In the genomic region with DNA sequence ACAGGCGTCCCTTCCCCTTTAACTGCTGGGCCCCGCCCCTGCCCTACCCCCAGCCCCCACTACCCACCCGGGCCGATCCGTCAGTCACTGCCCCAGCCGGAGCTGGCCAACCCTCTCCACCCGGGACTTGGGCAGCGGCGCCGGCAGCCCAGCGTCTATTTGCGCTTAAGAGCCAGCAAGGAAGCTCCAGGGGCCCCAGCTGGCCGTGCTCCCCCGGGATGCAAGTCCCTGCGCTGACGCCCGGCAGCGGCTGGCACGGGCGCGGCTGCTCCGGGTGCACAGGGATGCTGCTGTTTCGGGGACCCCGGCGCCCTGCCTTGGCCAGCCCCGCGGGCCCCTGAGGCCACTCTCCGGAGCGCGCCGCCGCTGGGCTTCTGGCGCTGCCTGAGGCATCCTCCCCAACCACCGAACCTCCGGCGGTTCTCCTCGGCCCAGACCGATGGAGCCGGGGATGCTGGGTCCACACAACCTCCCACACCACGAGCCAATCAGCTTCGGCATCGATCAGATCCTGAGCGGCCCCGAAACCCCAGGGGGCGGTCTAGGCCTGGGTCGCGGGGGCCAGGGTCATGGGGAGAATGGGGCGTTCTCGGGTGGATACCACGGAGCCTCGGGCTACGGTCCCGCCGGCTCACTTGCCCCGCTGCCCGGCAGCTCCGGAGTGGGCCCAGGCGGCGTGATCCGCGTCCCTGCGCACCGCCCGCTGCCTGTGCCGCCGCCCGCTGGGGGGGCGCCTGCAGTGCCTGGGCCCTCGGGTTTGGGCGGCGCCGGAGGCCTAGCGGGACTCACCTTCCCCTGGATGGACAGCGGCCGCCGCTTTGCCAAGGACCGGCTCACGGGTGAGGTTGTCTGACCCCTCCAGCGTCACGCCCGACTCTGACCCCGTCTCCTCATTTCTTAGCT, we compare ENCODE assay signal across 9 cellular contexts. TPM values are rescaled to one million over a fixed set of nuclear protein-coding genes. Genes with fewer than 3 reads are reported as not detected.
DNase-seq lines count a peak whose midpoint lies in the region; ATAC-seq and TF ChIP-seq lines count a peak whose summit lies in the region.
"Had no signal": no experiment of that assay in that cellular context is flagged by ENCODE, and none has a peak within 500 bp of the region (broad histone marks: within the 10 kb centered on the region; RNA-seq: fewer than 3 reads in every experiment).

A gene (plus strand): TSS at position 83 of the 903 bp plus-strand sequence. CDS start 357 bp downstream, at position 440.

- H3K27me3 ChIP-seq in CD4-positive, alpha-beta T cell (ENCODE audit: control insufficient read depth, insufficient read depth, low read length) = peaks cover 72% of the 10 kb centered on the region
- peaks cover 100% of the 10 kb centered on the region for H3K27me3 ChIP-seq in GM23338 (ENCODE audit: insufficient read depth)

- peaks cover 15% of the 10 kb centered on the region; the same call in 1 of the 2 replicates for H3K4me1 ChIP-seq in GM23338 (ENCODE audit: insufficient read depth)
- peaks cover 27% of the 10 kb centered on the region for H3K4me1 ChIP-seq in mucosa of descending colon (ENCODE audit: low read depth)

- H2AFZ ChIP-seq in GM23338 = peak within 1 kb of the TSS; percentile 94

- peaks cover 88% of the 10 kb centered on the region for H3K27me3 Mint-ChIP-seq in CD4-positive, alpha-beta T cell
- peaks cover 93% of the 10 kb centered on the region for H3K27me3 Mint-ChIP-seq in GM23338 (ENCODE audit: insufficient read depth, low read depth, poor library complexity)
- peaks cover 79% of the 10 kb centered on the region for H3K27me3 Mint-ChIP-seq in activated T-cell treated with anti-CD3 and anti-CD28 coated beads, Interleukin-2, amount 50 U/mL, for 24 hours

- H3K4me3 ChIP-seq in GM23338 = peak within 1 kb of the TSS; percentile 57
- no peak within 1 kb of the TSS for H3K4me3 ChIP-seq in mucosa of descending colon

- H4K20me1 ChIP-seq in GM23338 (replicated peaks; ENCODE audit: insufficient read depth) = no peaks in the 10 kb centered on the region; the same call in 1 of the 2 replicates

- no peak within 1 kb of the TSS for H3K27ac Mint-ChIP-seq in CD4-positive, alpha-beta T cell
- H3K27ac Mint-ChIP-seq in GM23338 = no peak within 1 kb of the TSS
- H3K27ac Mint-ChIP-seq in activated T-cell treated with anti-CD3 and anti-CD28 coated beads, Interleukin-2, amount 50 U/mL, for 24 hours = peak within 1 kb of the TSS; percentile 14

- no peak for DNase-seq in CD4-positive, alpha-beta T cell
- peak; percentile 67 for DNase-seq in GM23338 (ENCODE audit: low spot score)
- no peak for DNase-seq in activated T-cell treated with anti-CD3 and anti-CD28 coated beads, Interleukin-2, amount 50 U/mL, for 24 hours
- no peak for DNase-seq in mucosa of descending colon
- no peak for DNase-seq in middle frontal gyrus (ENCODE audit: extremely low spot score, low spot score)
- DNase-seq in NCI-H226 = no peak
- DNase-seq in HT-29 (ENCODE audit: low spot score) = no peak

- no peaks in the 10 kb centered on the region for H3K36me3 Mint-ChIP-seq in CD4-positive, alpha-beta T cell (ENCODE audit: low read depth)
- peaks cover 8% of the 10 kb centered on the region for H3K36me3 Mint-ChIP-seq in GM23338 (ENCODE audit: low read depth)
- H3K36me3 Mint-ChIP-seq in activated T-cell treated with anti-CD3 and anti-CD28 coated beads, Interleukin-2, amount 50 U/mL, for 24 hours (ENCODE audit: low read depth) = no peaks in the 10 kb centered on the region

- POLR2A ChIA-PET in CD4-positive, alpha-beta T cell (lab: Charles Lee) = interaction anchor here (1.0 to 2.0 kb wide), 3 partner anchors 11 to 60 kb away, joined by 3 to 10 read pairs (median 6); a partner anchor contains a TSS

- no peaks in the 10 kb centered on the region for H3K9me3 Mint-ChIP-seq in CD4-positive, alpha-beta T cell
- H3K9me3 Mint-ChIP-seq in GM23338 = peaks cover 24% of the 10 kb centered on the region
- no peaks in the 10 kb centered on the region for H3K9me3 Mint-ChIP-seq in activated T-cell treated with anti-CD3 and anti-CD28 coated beads, Interleukin-2, amount 50 U/mL, for 24 hours

- ATAC-seq in CD4-positive, alpha-beta T cell (ENCODE audit: poor library complexity) = peak; percentile 12
- peak; percentile 23 for ATAC-seq in GM23338
- peak; percentile 12 for ATAC-seq in mucosa of descending colon
- no peak for ATAC-seq in GM21526 (IDR thresholded peaks at IDR 0.05; ENCODE audit: low FRiP score, unreplicated experiment)

- H3K36me3 ChIP-seq in GM23338 (ENCODE audit: insufficient read depth) (no peaks in the 10 kb centered on the region), mucosa of descending colon (ENCODE audit: low read depth) (no peaks in the 10 kb centered on the region)

- peak within 1 kb of the TSS; percentile 80 for H3K4me2 ChIP-seq in GM23338

- intact Hi-C loops in CD4-positive, alpha-beta T cell (cut with DNase I, micrococcal nuclease) = loop anchor here in 1 of 2 experiments (2.0 kb wide), 1 partner anchor 14 kb away; a partner anchor contains a TSS
- intact Hi-C loops in mucosa of descending colon (cut with DNase I, micrococcal nuclease) = no loop called here

- peaks cover 5% of the 10 kb centered on the region; the same call in 1 of the 2 replicates for H3F3A ChIP-seq in GM23338 (replicated peaks; ENCODE audit: low read depth)

- H3K9me3 ChIP-seq in CD4-positive, alpha-beta T cell (ENCODE audit: control insufficient read depth, low read length) = no peaks in the 10 kb centered on the region
- H3K9me3 ChIP-seq in mucosa of descending colon = no peaks in the 10 kb centered on the region

- H3K4me3 Mint-ChIP-seq in CD4-positive, alpha-beta T cell = peak within 1 kb of the TSS; percentile 74
- H3K4me3 Mint-ChIP-seq in GM23338 = peak within 1 kb of the TSS; percentile 70
- peak within 1 kb of the TSS; percentile 55 for H3K4me3 Mint-ChIP-seq in activated T-cell treated with anti-CD3 and anti-CD28 coated beads, Interleukin-2, amount 50 U/mL, for 24 hours

- no peak for TF ChIP-seq CTCF in CD4-positive, alpha-beta T cell (IDR thresholded peaks at IDR 0.05)
- TF ChIP-seq CTCF in GM23338 (conservative IDR thresholded peaks at IDR 0.05; ENCODE audit: low read depth in 2 of 2) = 0 out of 4 replicates have a peak, but pooled peaks of 1 of the 2 experiments have one; percentile 7
- no peak for TF ChIP-seq CTCF in mucosa of descending colon (IDR thresholded peaks at IDR 0.05)

- CTCF ChIA-PET in CD4-positive, alpha-beta T cell (lab: Charles Lee) = interaction anchor here (0.9 kb wide), 1 partner anchor 15 kb away, joined by 4 read pairs; a partner anchor contains a TSS

- peaks cover 18% of the 10 kb centered on the region for H3K4me1 Mint-ChIP-seq in CD4-positive, alpha-beta T cell (ENCODE audit: low read depth)
- H3K4me1 Mint-ChIP-seq in GM23338 = peaks cover 11% of the 10 kb centered on the region
- peaks cover 29% of the 10 kb centered on the region for H3K4me1 Mint-ChIP-seq in activated T-cell treated with anti-CD3 and anti-CD28 coated beads, Interleukin-2, amount 50 U/mL, for 24 hours (ENCODE audit: low read depth)

- H3K27ac ChIP-seq in CD4-positive, alpha-beta T cell (ENCODE audit: low read depth, low read length) = no peak within 1 kb of the TSS
- H3K27ac ChIP-seq in GM23338 (ENCODE audit: low read depth) = no peak within 1 kb of the TSS

- no peaks in the 10 kb centered on the region for H3K79me2 ChIP-seq in GM23338 (replicated peaks; ENCODE audit: insufficient read depth)

- H3K9me2 ChIP-seq in GM23338 (ENCODE audit: insufficient read depth) = peaks cover 7% of the 10 kb centered on the region

TF ChIP-seq in GM23338, 12 proteins besides CTCF, POLR2A, EP300 and RAD21:
- TF ChIP-seq ZNF331 (CRISPR knock-in tag; IDR thresholded peaks at IDR 0.05; ENCODE audit: low read depth) (no peak), POLR2AphosphoS5 (IDR thresholded peaks at IDR 0.05; ENCODE audit: low read depth) (no peak), EZH2 (IDR thresholded peaks at IDR 0.05; ENCODE audit: low read depth, unreplicated experiment) (peak; percentile 54)
TF ChIP-seq in GM23338: peak in this region for 1.

RNA-seq across cellular contexts. Expression of the gene that starts here (rescaled TPM):
- under 1 TPM; 0.14 to 0.30 TPM for total RNA-seq in CD4-positive, alpha-beta T cell
- total RNA-seq in GM23338 (2014; rRNA removed; shearing (Covaris generic)) = 0.21 TPM in 1 of 2 replicates, not detected in the other
- polyA plus RNA-seq in GM23338 (2016; fragmentation: Nextera tagmentation; extraction: Ambion mirVana) = 0.16 TPM in 1 of 2 replicates, not detected in the other
- total RNA-seq in mucosa of descending colon = 1 to 10 TPM in 1 of 3 donors, under 1 TPM in 2; 0.17 to 1.6 (median 0.51) TPM
- 0.08 TPM in 1 of 2 replicates, not detected in the other for total RNA-seq in HT-29 (2014; rRNA removed; shearing (Covaris generic))
- total RNA-seq: fibroblast of villous mesenchyme had no signal

Comparison
In these comparisons a context has a peak if more than half of its experiments do, and no peak if none do; other contexts are left out.
1. Peak in ATAC-seq in CD4-positive, alpha-beta T cell; RNA of the gene not detected or under 1 TPM.
2. Peak in DNase-seq, ATAC-seq, H3K4me3 ChIP-seq and H3K4me2 ChIP-seq in GM23338; RNA of the gene not detected or under 1 TPM.